In the genomic region with DNA sequence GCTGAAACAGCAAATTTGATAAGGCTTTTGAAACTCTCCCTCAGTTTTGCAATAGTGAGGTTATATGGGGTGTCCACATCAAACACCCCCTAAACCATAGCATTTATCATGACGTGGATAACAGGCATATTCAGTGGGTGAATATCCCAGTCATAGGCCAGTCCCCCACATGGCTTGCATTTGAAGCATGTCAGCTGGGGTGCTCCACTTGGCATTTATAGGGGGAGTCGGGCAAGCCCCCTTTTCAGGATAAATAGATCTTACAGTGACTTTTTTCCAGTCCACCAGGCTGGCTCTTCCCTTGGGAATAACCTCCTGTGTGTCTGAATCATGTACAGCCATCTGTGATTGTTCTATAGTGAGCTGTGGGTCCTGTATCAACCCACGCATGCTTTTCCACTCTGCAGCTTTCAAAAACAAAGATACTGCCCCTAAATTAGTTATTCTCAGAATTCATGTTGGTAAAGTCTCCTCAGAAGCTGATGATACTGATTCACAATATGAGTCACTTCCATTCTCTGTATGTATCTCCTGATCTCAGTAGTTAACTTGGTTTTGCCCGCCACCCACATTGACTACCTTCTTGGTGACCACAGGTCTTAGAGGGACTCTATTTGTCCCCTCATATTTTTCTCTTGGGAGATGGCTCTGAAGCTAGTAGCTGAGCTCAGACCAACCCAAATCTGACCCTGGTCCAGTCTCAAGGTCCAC, we compare ENCODE assay signal across 8 cellular contexts.
DNase-seq lines count a peak whose midpoint lies in the region; ATAC-seq and TF ChIP-seq lines count a peak whose summit lies in the region.

No MANE protein-coding gene starts in this region.

- H3K4me2 ChIP-seq in PC-9, result no peak overlapping the region

- H3F3A ChIP-seq in PC-9 (ENCODE audit: insufficient read depth, low read depth), result no peaks in the 10 kb centered on the region

- POLR2A ChIA-PET in PC-9 (lab: Charles Lee; ENCODE audit: unreplicated experiment), result no interaction called here

- H3K4me3 ChIP-seq in PC-9 (no peak overlapping the region), testis (no peak overlapping the region), SJCRH30 (no peak overlapping the region)

- no peak for TF ChIP-seq POLR2A in testis (IDR thresholded peaks at IDR 0.05)

- 79 to 82% methylated on average over 4 of the region's 4 CpGs for WGBS in testis, 2 donors

- no peaks in the 10 kb centered on the region for H3K4me1 ChIP-seq in PC-9 (replicated peaks; ENCODE audit: insufficient read depth)
- H3K4me1 ChIP-seq in testis, result no peaks in the 10 kb centered on the region
- H3K4me1 ChIP-seq in SJCRH30, result peaks cover 3% of the 10 kb centered on the region; the same call in 1 of the 2 replicates

- no peaks in the 10 kb centered on the region for H3K9me2 ChIP-seq in PC-9 (ENCODE audit: insufficient read depth)

- H3K27me3 ChIP-seq in PC-9 (ENCODE audit: insufficient read depth, low read depth) (no peaks in the 10 kb centered on the region), testis (no peaks in the 10 kb centered on the region), SJCRH30 (0 out of 2 replicates have a peak, but pooled peaks cover 2% of the 10 kb centered on the region)

- H2AFZ ChIP-seq in PC-9, result no peak overlapping the region

- DNase-seq in activated CD8-positive, alpha-beta memory T cell treated with anti-CD3 and anti-CD28 coated beads, Interleukin-2, amount 50 U/mL, for 24 hours (ENCODE audit: extremely low read depth), result peak; percentile 32
- peak; percentile 23 to 36 for DNase-seq in stimulated activated CD4-positive, alpha-beta T cell treated with anti-CD3 and anti-CD28 coated beads, Interleukin-2, amount 100 ng/mL, for 48 hours
- no peak for DNase-seq in PC-9
- no peak for DNase-seq in testis
- no peak for DNase-seq in RPMI8226
- DNase-seq in SJCRH30, result no peak

- H3K27ac ChIP-seq in PC-9, result no peak overlapping the region
- no peak overlapping the region for H3K27ac ChIP-seq in testis
- H3K27ac ChIP-seq in SJCRH30, result no peak overlapping the region

- no peaks in the 10 kb centered on the region for H3K36me3 ChIP-seq in PC-9 (ENCODE audit: low read depth)
- no peaks in the 10 kb centered on the region for H3K36me3 ChIP-seq in testis (ENCODE audit: low read depth, missing control alignments)
- H3K36me3 ChIP-seq in SJCRH30, result no peaks in the 10 kb centered on the region

- BruUV-seq in PC-9 (replicated peaks; lab: Mats Ljungman, UMichigan), result no TSS peak

- CTCF ChIA-PET in PC-9 (lab: Charles Lee), result interaction anchor here (0.6 kb wide), 1 partner anchor 150 kb away, joined by 10 read pairs; no protein-coding TSS in a partner anchor

- no peaks in the 10 kb centered on the region for H3K79me2 ChIP-seq in PC-9 (ENCODE audit: low read depth)

- intact Hi-C loops in PC-9 (cut with micrococcal nuclease; ENCODE audit: unreplicated experiment) (no loop called here), testis (cut with DNase I; ENCODE audit: low total_unique reads) (no loop called here)

- ATAC-seq in GM18870 (IDR thresholded peaks at IDR 0.05; ENCODE audit: unreplicated experiment), result peak; percentile 91
- ATAC-seq in HG02885 (IDR thresholded peaks at IDR 0.05; ENCODE audit: poor library complexity, unreplicated experiment), result peak; percentile 98

- no peaks in the 10 kb centered on the region for H3K9me3 ChIP-seq in PC-9 (ENCODE audit: insufficient read depth, low read depth)
- H3K9me3 ChIP-seq in testis, result no peaks in the 10 kb centered on the region
- no peaks in the 10 kb centered on the region; the same call in 1 of the 2 replicates for H3K9me3 ChIP-seq in SJCRH30 (replicated peaks)

- no peaks in the 10 kb centered on the region for H4K20me1 ChIP-seq in PC-9 (ENCODE audit: insufficient read depth)

- no peak for TF ChIP-seq CTCF in PC-9 (conservative IDR thresholded peaks at IDR 0.05)
- TF ChIP-seq CTCF in testis (IDR thresholded peaks at IDR 0.05), result no peak

Comparison
In these comparisons a context has a peak if more than half of its experiments do, and no peak if none do; other contexts are left out.
1. DNase-seq: peak in activated CD8-positive, alpha-beta memory T cell treated with anti-CD3 and anti-CD28 coated beads, Interleukin-2, amount 50 U/mL, for 24 hours (single experiment) and stimulated activated CD4-positive, alpha-beta T cell treated with anti-CD3 and anti-CD28 coated beads, Interleukin-2, amount 100 ng/mL, for 48 hours (2 of 2); none in PC-9 (0 of 2), testis (single experiment), RPMI8226 (single experiment) and SJCRH30 (0 of 2).